17 cellular contexts compared by ENCODE assay signal in the genomic region with DNA sequence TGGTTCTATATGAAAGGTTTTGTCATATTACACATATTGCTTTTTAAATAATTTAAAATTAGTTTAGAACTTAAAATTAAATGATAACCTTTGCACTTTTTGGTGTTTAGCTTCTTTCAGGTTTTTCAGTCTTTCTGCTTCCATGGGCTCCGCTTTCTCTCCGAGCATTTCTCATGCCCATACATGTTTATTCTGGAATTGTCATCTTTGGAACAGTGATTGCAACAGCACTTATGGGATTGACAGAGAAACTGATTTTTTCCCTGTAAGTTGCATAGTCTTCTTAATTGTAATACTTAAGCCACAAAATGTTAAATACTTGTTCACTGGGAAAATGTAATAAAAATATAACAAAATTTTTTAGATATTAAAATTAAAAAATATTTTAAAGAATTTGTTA.
"Had no signal": no experiment of that assay in that cellular context is flagged by ENCODE, and none has a peak within 500 bp of the region (broad histone marks: within the 10 kb centered on the region; RNA-seq: fewer than 3 reads in every experiment).

No MANE protein-coding gene starts in this region.

- H3K27ac ChIP-seq: brain microvascular endothelial cell, KMS-11, PC-9, VCaP had no signal

- H3K9me3 ChIP-seq: MG63, SK-N-SH had no signal

- H3K27me3 Mint-ChIP-seq: activated naive CD8-positive, alpha-beta T cell treated with anti-CD3 and anti-CD28 coated beads for 36 hours had no signal

- H3K9me3 Mint-ChIP-seq: activated CD4-positive, alpha-beta memory T cell treated with anti-CD3 and anti-CD28 coated beads for 36 hours; activated CD4-positive, alpha-beta T cell treated with anti-CD3 and anti-CD28 coated beads, Interleukin-2, amount 10 ng/mL, durations not matched to agents 7 days and 5 days; activated naive CD4-positive, alpha-beta T cell treated with anti-CD3 and anti-CD28 coated beads, Interleukin-2, amount 10 ng/mL, durations not matched to agents 7 days and 5 days; activated naive CD8-positive, alpha-beta T cell treated with anti-CD3 and anti-CD28 coated beads for 36 hours; activated T-cell treated with anti-CD3 and anti-CD28 coated beads, Interleukin-2, amount 50 U/mL, for 4 hours had no signal

- H3K36me3 Mint-ChIP-seq: activated CD4-positive, alpha-beta memory T cell treated with anti-CD3 and anti-CD28 coated beads for 36 hours; activated naive CD4-positive, alpha-beta T cell treated with anti-CD3 and anti-CD28 coated beads, Interleukin-2, amount 10 ng/mL, durations not matched to agents 7 days and 5 days; activated naive CD8-positive, alpha-beta T cell treated with anti-CD3 and anti-CD28 coated beads for 36 hours had no signal

- H3K9ac ChIP-seq: KMS-11, SK-N-SH had no signal

- DNase-seq: activated CD4-positive, alpha-beta memory T cell treated with anti-CD3 and anti-CD28 coated beads for 36 hours; activated CD4-positive, alpha-beta T cell treated with anti-CD3 and anti-CD28 coated beads, Interleukin-2, amount 10 ng/mL, durations not matched to agents 7 days and 5 days; activated CD4-positive, CD25-positive, alpha-beta regulatory T cell; activated CD8-positive, alpha-beta memory T cell treated with anti-CD3 and anti-CD28 coated beads for 24 hours; activated gamma-delta T cell; activated naive CD4-positive, alpha-beta T cell treated with anti-CD3 and anti-CD28 coated beads, Interleukin-2, amount 10 ng/mL, durations not matched to agents 7 days and 5 days; activated naive CD8-positive, alpha-beta T cell treated with anti-CD3 and anti-CD28 coated beads for 36 hours; activated T-cell treated with anti-CD3 and anti-CD28 coated beads, Interleukin-2, amount 50 U/mL, for 4 hours; brain microvascular endothelial cell; MG63; NCI-H1105; NCI-H446; SIG-M5 had no signal

- H3K4me3 Mint-ChIP-seq: activated CD4-positive, alpha-beta memory T cell treated with anti-CD3 and anti-CD28 coated beads for 36 hours; activated CD4-positive, alpha-beta T cell treated with anti-CD3 and anti-CD28 coated beads, Interleukin-2, amount 10 ng/mL, durations not matched to agents 7 days and 5 days; activated naive CD4-positive, alpha-beta T cell treated with anti-CD3 and anti-CD28 coated beads, Interleukin-2, amount 10 ng/mL, durations not matched to agents 7 days and 5 days; activated naive CD8-positive, alpha-beta T cell treated with anti-CD3 and anti-CD28 coated beads for 36 hours; activated T-cell treated with anti-CD3 and anti-CD28 coated beads, Interleukin-2, amount 50 U/mL, for 4 hours had no signal

- H3K4me3 ChIP-seq: MG63 had no signal

- H2AFZ ChIP-seq: PC-9 had no signal

- H3K27me3 ChIP-seq: brain microvascular endothelial cell, MG63 had no signal

- H3K27ac Mint-ChIP-seq: activated CD4-positive, alpha-beta memory T cell treated with anti-CD3 and anti-CD28 coated beads for 36 hours; activated CD4-positive, alpha-beta T cell treated with anti-CD3 and anti-CD28 coated beads, Interleukin-2, amount 10 ng/mL, durations not matched to agents 7 days and 5 days; activated naive CD4-positive, alpha-beta T cell treated with anti-CD3 and anti-CD28 coated beads, Interleukin-2, amount 10 ng/mL, durations not matched to agents 7 days and 5 days; activated naive CD8-positive, alpha-beta T cell treated with anti-CD3 and anti-CD28 coated beads for 36 hours had no signal

- ATAC-seq: activated T-cell treated with anti-CD3 and anti-CD28 coated beads, Interleukin-2, amount 50 U/mL, for 4 hours had no signal
